Comparison of ENCODE assay signal across 9 cellular contexts in genomic region chr19:15200575-15201364, GRCh38. TPM values are rescaled to one million over a fixed set of nuclear protein-coding genes. Genes with fewer than 3 reads are reported as not detected.
DNase-seq lines count a peak whose midpoint lies in the region; ATAC-seq lines count a peak whose summit lies in the region.
"Had no signal": no experiment of that assay in that cellular context is flagged by ENCODE, and none has a peak within 500 bp of the region (broad histone marks: within the 10 kb centered on the region; RNA-seq: fewer than 3 reads in every experiment).

Gene NOTCH3 (minus strand): TSS chr19:15200995. CDS start chr19:15200905, 90 bp downstream.

- H3K23ac ChIP-seq in mesenchymal stem cell (ENCODE audit: low read length in 2 of 2), result peak within 1 kb of the TSS in 1 of 2 experiments; percentile 75

- H3K4me2 ChIP-seq in mesenchymal stem cell (ENCODE audit: low read length, poor library complexity, severe bottlenecking), result peak within 1 kb of the TSS; percentile 83

- no peak for DNase-seq in activated T-cell treated with anti-CD3 and anti-CD28 coated beads, Interleukin-2, amount 50 U/mL, for 72 hours
- DNase-seq in activated T-cell treated with anti-CD3 and anti-CD28 coated beads for 4 hours (no peak), mesenchymal stem cell (no peak), OCI-M2 (lab: John Stamatoyannopoulos, UW; ENCODE audit: unreplicated experiment) (no peak), posterior cingulate gyrus (no peak)
- DNase-seq: NCI-H187 treated with DMSO at 0.1 percent for 48 hours had no signal

- H3K14ac ChIP-seq in mesenchymal stem cell (ENCODE audit: low read length in 2 of 2), result peak within 1 kb of the TSS in 1 of 2 experiments; percentile 69

- peak within 1 kb of the TSS; percentile 60 to 91 for H3K4ac ChIP-seq in mesenchymal stem cell (ENCODE audit: low read depth in 1 of 2, low read length in 2 of 2)

- no peaks in the 10 kb centered on the region for H3K79me1 ChIP-seq in mesenchymal stem cell (replicated peaks; ENCODE audit: low read length, poor library complexity, severe bottlenecking)

- peak within 1 kb of the TSS; percentile 40 to 75 for H3K4me3 Mint-ChIP-seq in activated T-cell treated with anti-CD3 and anti-CD28 coated beads, Interleukin-2, amount 50 U/mL, for 72 hours
- peak within 1 kb of the TSS; percentile 71 for H3K4me3 Mint-ChIP-seq in dendritic cell treated with granulocyte-macrophage colony-stimulating factor and Interleukin-4, amounts not matched to agents 40 ng/mL and 50 ng/mL, for 4 days

- 4% methylated on average over 19 of the region's 74 CpGs for WGBS in mesenchymal stem cell
- 2% methylated on average over 71 of the region's 74 CpGs for WGBS in urinary bladder

- peak within 1 kb of the TSS; percentile 60 to 75 for H3K18ac ChIP-seq in mesenchymal stem cell (ENCODE audit: low read depth in 1 of 2, low read length in 2 of 2)

- H3K4me1 Mint-ChIP-seq in activated T-cell treated with anti-CD3 and anti-CD28 coated beads, Interleukin-2, amount 50 U/mL, for 72 hours (ENCODE audit: low read depth), result peaks cover 5% of the 10 kb centered on the region
- H3K4me1 Mint-ChIP-seq in dendritic cell treated with granulocyte-macrophage colony-stimulating factor and Interleukin-4, amounts not matched to agents 40 ng/mL and 50 ng/mL, for 4 days (ENCODE audit: low read depth), result peaks cover 34% of the 10 kb centered on the region

- no peak within 1 kb of the TSS for H3K27ac Mint-ChIP-seq in activated T-cell treated with anti-CD3 and anti-CD28 coated beads, Interleukin-2, amount 50 U/mL, for 72 hours
- H3K27ac Mint-ChIP-seq in dendritic cell treated with granulocyte-macrophage colony-stimulating factor and Interleukin-4, amounts not matched to agents 40 ng/mL and 50 ng/mL, for 4 days, result no peak within 1 kb of the TSS

- peaks cover 0 to 5% of the 10 kb centered on the region in 2 donors for H3K36me3 Mint-ChIP-seq in activated T-cell treated with anti-CD3 and anti-CD28 coated beads, Interleukin-2, amount 50 U/mL, for 72 hours (ENCODE audit: insufficient read depth in 2 of 2)
- no peaks in the 10 kb centered on the region for H3K36me3 Mint-ChIP-seq in dendritic cell treated with granulocyte-macrophage colony-stimulating factor and Interleukin-4, amounts not matched to agents 40 ng/mL and 50 ng/mL, for 4 days (ENCODE audit: low read depth)

- no peak within 1 kb of the TSS for H3K27ac ChIP-seq in mesenchymal stem cell (ENCODE audit: low read length, poor library complexity, severe bottlenecking)
- H3K27ac ChIP-seq in urinary bladder (ENCODE audit: low read depth), result peak within 1 kb of the TSS; percentile 75

- H2BK5ac ChIP-seq in mesenchymal stem cell (ENCODE audit: low read depth, low read length, poor library complexity, severe bottlenecking), result no peak within 1 kb of the TSS

- H3K36me3 ChIP-seq in mesenchymal stem cell (ENCODE audit: control insufficient read depth in 1 of 2, insufficient read depth in 2 of 2, low read depth in 1 of 2, low read length in 2 of 2) (peaks cover 0 to 8% of the 10 kb centered on the region in 2 experiments), urinary bladder (ENCODE audit: insufficient read depth) (no peaks in the 10 kb centered on the region)

- peak within 1 kb of the TSS; percentile 92 for H2BK15ac ChIP-seq in mesenchymal stem cell (ENCODE audit: low read depth, poor library complexity, severe bottlenecking)

- intact Hi-C loops in dendritic cell treated with granulocyte-macrophage colony-stimulating factor and Interleukin-4, amounts not matched to agents 40 ng/mL and 50 ng/mL, for 4 days (cut with micrococcal nuclease), result no loop called here
- intact Hi-C loops in posterior cingulate gyrus (cut with DNase I), result no loop called here

- peaks cover 22% of the 10 kb centered on the region for H3K4me1 ChIP-seq in mesenchymal stem cell (ENCODE audit: control insufficient read depth, insufficient read depth, low read depth, low read length)
- H3K4me1 ChIP-seq in urinary bladder (ENCODE audit: insufficient read depth), result no peaks in the 10 kb centered on the region

- peaks cover 3 to 24% of the 10 kb centered on the region in 2 experiments for H3K27me3 ChIP-seq in mesenchymal stem cell (ENCODE audit: control insufficient read depth in 1 of 2, insufficient read depth in 1 of 2, low read length in 2 of 2)

- ATAC-seq in activated T-cell treated with anti-CD3 and anti-CD28 coated beads, Interleukin-2, amount 50 U/mL, for 72 hours (replicated peaks in 1 of 2), result peak; percentile 40 to 48
- ATAC-seq in GM21737 (IDR thresholded peaks at IDR 0.05; ENCODE audit: unreplicated experiment), result no peak

- H4K8ac ChIP-seq in mesenchymal stem cell (ENCODE audit: low read length), result no peak within 1 kb of the TSS

- H3K9me3 ChIP-seq in mesenchymal stem cell (ENCODE audit: control insufficient read depth, low read length), result no peaks in the 10 kb centered on the region

- peak within 1 kb of the TSS; percentile 71 for H2BK120ac ChIP-seq in mesenchymal stem cell (ENCODE audit: low read depth, low read length)

- H2BK12ac ChIP-seq in mesenchymal stem cell (ENCODE audit: low read length in 2 of 2), result peak within 1 kb of the TSS; percentile 1 to 45

- H3K27me3 Mint-ChIP-seq in activated T-cell treated with anti-CD3 and anti-CD28 coated beads, Interleukin-2, amount 50 U/mL, for 72 hours (ENCODE audit: low read depth), result peaks cover 53% of the 10 kb centered on the region
- H3K27me3 Mint-ChIP-seq in dendritic cell treated with granulocyte-macrophage colony-stimulating factor and Interleukin-4, amounts not matched to agents 40 ng/mL and 50 ng/mL, for 4 days, result peaks cover 58% of the 10 kb centered on the region

- H3K9me3 Mint-ChIP-seq in activated T-cell treated with anti-CD3 and anti-CD28 coated beads, Interleukin-2, amount 50 U/mL, for 72 hours, result no peaks in the 10 kb centered on the region
- H3K9me3 Mint-ChIP-seq in dendritic cell treated with granulocyte-macrophage colony-stimulating factor and Interleukin-4, amounts not matched to agents 40 ng/mL and 50 ng/mL, for 4 days, result no peaks in the 10 kb centered on the region

- H3K9ac ChIP-seq in mesenchymal stem cell (ENCODE audit: low read length), result peak within 1 kb of the TSS; percentile 79

- peak within 1 kb of the TSS; percentile 57 for H2AFZ ChIP-seq in mesenchymal stem cell (ENCODE audit: low read depth, low read length)

- H2AK5ac ChIP-seq in mesenchymal stem cell (ENCODE audit: low read length, severe bottlenecking), result no peak within 1 kb of the TSS

- H4K91ac ChIP-seq in mesenchymal stem cell (ENCODE audit: low read length), result no peak within 1 kb of the TSS

- H3K4me3 ChIP-seq in mesenchymal stem cell (ENCODE audit: insufficient read depth in 1 of 2, low read depth in 1 of 2, low read length in 2 of 2) (peak within 1 kb of the TSS; percentile 63 to 82), urinary bladder (ENCODE audit: low read depth, low read length) (peak within 1 kb of the TSS; percentile 65)

RNA-seq across cellular contexts. Expression of gene NOTCH3, which starts in this region (rescaled TPM):
- total RNA-seq in activated T-cell treated with anti-CD3 and anti-CD28 coated beads, Interleukin-2, amount 50 U/mL, for 72 hours, result under 1 TPM; 0.02 TPM
- 30.2 TPM for polyA plus RNA-seq in mesenchymal stem cell (2013, experiment 1 of 2)
- polyA plus RNA-seq in mesenchymal stem cell (2013, experiment 2 of 2), result 28.8 TPM
- 53.6 TPM for total RNA-seq in urinary bladder
- 35.9 TPM for polyA plus RNA-seq in urinary bladder

Comparison
In these comparisons a context has a peak if more than half of its experiments do, and no peak if none do; other contexts are left out.
1. RNA of gene NOTCH3 (total RNA-seq): 53.6 TPM in urinary bladder (single experiment); 0.02 TPM in activated T-cell treated with anti-CD3 and anti-CD28 coated beads, Interleukin-2, amount 50 U/mL, for 72 hours; every median in the first group is over 10 times any median in the second.
2. Peak in ATAC-seq in activated T-cell treated with anti-CD3 and anti-CD28 coated beads, Interleukin-2, amount 50 U/mL, for 72 hours; RNA of the gene not detected or under 1 TPM.